Comparison of ENCODE assay signal across 9 cellular contexts in the genomic region with DNA sequence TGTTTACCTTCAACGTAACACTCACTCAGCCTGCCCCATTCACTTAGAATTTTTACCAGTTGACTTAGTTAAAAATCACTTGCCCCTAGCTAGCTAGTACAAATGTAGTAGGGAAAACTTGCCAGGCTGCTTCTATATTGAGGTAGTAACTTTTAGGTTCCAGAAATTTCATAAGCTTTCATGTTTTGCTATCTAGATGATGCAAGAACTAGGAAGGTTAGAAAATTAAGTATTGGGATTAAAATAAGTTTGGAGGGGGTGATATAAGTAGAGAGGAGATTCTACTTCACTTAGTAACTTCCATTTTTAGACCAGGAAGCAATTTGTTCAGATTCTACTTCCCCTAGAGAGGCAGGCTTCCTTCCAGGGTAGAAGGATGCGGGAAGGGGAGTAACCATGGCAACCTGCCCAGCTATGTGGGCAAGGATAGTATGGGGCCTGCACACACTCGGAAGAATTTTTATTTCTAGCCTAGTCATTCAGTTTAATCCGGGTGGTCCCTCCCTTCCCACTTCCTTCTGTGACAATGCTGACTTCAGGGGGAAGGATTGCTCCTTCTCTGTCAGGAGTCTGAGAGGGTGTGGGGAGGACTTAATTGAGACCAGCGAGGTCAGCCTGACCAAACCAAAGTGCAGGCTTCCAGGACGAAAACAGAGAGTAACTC. TPM values are rescaled to one million over a fixed set of nuclear protein-coding genes. Genes with fewer than 3 reads are reported as not detected.
DNase-seq lines count a peak whose midpoint lies in the region; ATAC-seq and TF ChIP-seq lines count a peak whose summit lies in the region.
"Had no signal": no experiment of that assay in that cellular context is flagged by ENCODE, and none has a peak within 500 bp of the region (broad histone marks: within the 10 kb centered on the region; RNA-seq: fewer than 3 reads in every experiment).

No MANE protein-coding gene starts in this region.

- H3K27me3 ChIP-seq in AG04450 (ENCODE audit: control insufficient read depth, insufficient read depth, low read length) = no peaks in the 10 kb centered on the region
- no peaks in the 10 kb centered on the region for H3K27me3 ChIP-seq in PC-3 (ENCODE audit: low read length)
- no peaks in the 10 kb centered on the region for H3K27me3 ChIP-seq in neural progenitor cell

- H3K9me3 ChIP-seq in AG04450 (ENCODE audit: control insufficient read depth, insufficient read depth, low read length) (no peaks in the 10 kb centered on the region), PC-3 (ENCODE audit: low read length) (no peaks in the 10 kb centered on the region), neural progenitor cell (ENCODE audit: low read depth) (no peaks in the 10 kb centered on the region)

- H3K9me3 Mint-ChIP-seq in neural progenitor cell = no peaks in the 10 kb centered on the region

- no peak for ATAC-seq in PC-3
- no peak for ATAC-seq in GM21515 (IDR thresholded peaks at IDR 0.05; ENCODE audit: unreplicated experiment)

- H3K36me3 Mint-ChIP-seq in neural progenitor cell = no peaks in the 10 kb centered on the region

- CTCF ChIA-PET in AG04450 (lab: Charles Lee) = interaction anchor here (1.1 to 2.0 kb wide), 4 partner anchors 19 to 150 kb away, joined by 3 to 11 read pairs (median 4); no protein-coding TSS in a partner anchor
- CTCF ChIA-PET in PC-3 (lab: Charles Lee) = no interaction called here

- no peak overlapping the region for H3K9ac ChIP-seq in PC-3 (ENCODE audit: low read length)
- no peak overlapping the region for H3K9ac ChIP-seq in neural progenitor cell

- peaks cover 68% of the 10 kb centered on the region for H3K79me2 ChIP-seq in PC-3 (ENCODE audit: low read length)
- H3K79me2 ChIP-seq in neural progenitor cell (ENCODE audit: low read depth) = no peaks in the 10 kb centered on the region

- H3K4me3 ChIP-seq in AG04450 (ENCODE audit: low read depth, low read length) (peak overlapping the region; percentile 85), PC-3 (ENCODE audit: low read length) (no peak overlapping the region; the same call in 1 of the 2 replicates), neural progenitor cell (no peak overlapping the region)
- H3K4me3 ChIP-seq: PC-9 had no signal

- H4K20me1 ChIP-seq in PC-3 (ENCODE audit: low read length) (no peaks in the 10 kb centered on the region), neural progenitor cell (ENCODE audit: low read depth) (no peaks in the 10 kb centered on the region)

- no TSS peak for BruUV-seq in PC-3 (replicated peaks; lab: Mats Ljungman, UMichigan)

- H3K4me3 Mint-ChIP-seq in neural progenitor cell = no peak overlapping the region

- H3K4me1 Mint-ChIP-seq in neural progenitor cell = peaks cover 34% of the 10 kb centered on the region

- peaks cover 4% of the 10 kb centered on the region for H3F3A ChIP-seq in PC-3 (ENCODE audit: low read length, unreplicated experiment)
- peaks cover 22% of the 10 kb centered on the region for H3F3A ChIP-seq in neural progenitor cell (ENCODE audit: low read depth)

- H3K4me1 ChIP-seq in PC-3 (ENCODE audit: insufficient read depth, low read length) = peaks cover 43% of the 10 kb centered on the region
- peaks cover 22% of the 10 kb centered on the region for H3K4me1 ChIP-seq in neural progenitor cell

- H3K27ac Mint-ChIP-seq in neural progenitor cell = peak overlapping the region; percentile 11

- H3K27ac ChIP-seq in AG04450 (ENCODE audit: low read depth, low read length) (peak overlapping the region; percentile 54), PC-3 (ENCODE audit: low read length) (peak overlapping the region; percentile 47; the same call in 1 of the 2 replicates), neural progenitor cell (no peak overlapping the region)
- H3K27ac ChIP-seq: PC-9 had no signal

- no peaks in the 10 kb centered on the region for H3K36me3 ChIP-seq in PC-3 (ENCODE audit: low read depth, low read length)
- H3K36me3 ChIP-seq in neural progenitor cell = no peaks in the 10 kb centered on the region

- H2AFZ ChIP-seq in PC-3 (ENCODE audit: low read length) (no peak overlapping the region), neural progenitor cell (replicated peaks) (no peak overlapping the region)
- H2AFZ ChIP-seq: PC-9 had no signal

- POLR2A ChIA-PET in AG04450 (lab: Yijun Ruan, JAX) = interaction anchor here (0.8 to 1.8 kb wide), 5 partner anchors 21 to 127 kb away, joined by 3 to 6 read pairs (median 5); no protein-coding TSS in a partner anchor
- POLR2A ChIA-PET in PC-3 (lab: Charles Lee; ENCODE audit: unreplicated experiment) = interaction anchor here (0.5 kb wide), 1 partner anchor 913 kb away, joined by 4 read pairs; no protein-coding TSS in a partner anchor

- intact Hi-C loops in PC-3 (cut with micrococcal nuclease) = loop anchor here (5.0 kb wide), 1 partner anchor 92 kb away; no protein-coding TSS in a partner anchor

- H3K9me2 ChIP-seq in PC-3 (replicated peaks; ENCODE audit: low read length) = no peaks in the 10 kb centered on the region

- TF ChIP-seq CTCF in AG04450 (IDR thresholded peaks at IDR 0.05; ENCODE audit: low read depth, low read length) (no peak), PC-3 (conservative IDR thresholded peaks at IDR 0.05; ENCODE audit: low read depth, low read length) (no peak), neural progenitor cell (IDR thresholded peaks at IDR 0.05) (no peak)

- DNase-seq in AG04450 (ENCODE audit: low read depth, low spot score) (no peak), PC-3 (peak; percentile 76), fibroblast of peridontal ligament (ENCODE audit: extremely low read depth) (peak; percentile 91), neural progenitor cell (ENCODE audit: low spot score) (peak; percentile 27), NCI-H2171 treated with DMSO at 0.1 percent for 48 hours (lab: John Stamatoyannopoulos, UW) (no peak), NCI-H510A treated with DMSO at 0.1 percent for 48 hours (lab: John Stamatoyannopoulos, UW) (no peak)
- DNase-seq in stimulated activated naive CD4-positive, alpha-beta T cell (lab: John Stamatoyannopoulos, UW) = no peak
- DNase-seq: PC-9 had no signal

- peaks cover 3% of the 10 kb centered on the region for H3K27me3 Mint-ChIP-seq in neural progenitor cell (ENCODE audit: insufficient read depth, low read depth)

- H3K4me2 ChIP-seq in PC-3 (ENCODE audit: low read length) (peak overlapping the region; percentile 85), neural progenitor cell (no peak overlapping the region)
- H3K4me2 ChIP-seq: PC-9 had no signal

RNA-seq across cellular contexts. Expression of a gene that starts 4.2 kb away (rescaled TPM):
- 177 and 206 TPM in 2 replicates for polyA plus RNA-seq in AG04450 (2011; rRNA removed)
- 211 and 260 TPM in 2 replicates for polyA minus RNA-seq in AG04450 (2011; rRNA and poly(A)+ RNA removed)
- total RNA-seq in PC-3 (2014; rRNA removed) (11.8 and 14.1 TPM in 2 replicates), neural progenitor cell (ENCODE audit: low replicate concordance) (9.9 and 10.3 TPM in 2 replicates)

RNA-seq across cellular contexts. Expression of a gene that starts 56.3 kb away (rescaled TPM):
- 0.02 TPM in 1 of 2 replicates, not detected in the other for polyA plus RNA-seq in AG04450 (2011; rRNA removed)
- not detected in 2 replicates for polyA minus RNA-seq in AG04450 (2011; rRNA and poly(A)+ RNA removed)
- total RNA-seq in PC-3 (2014; rRNA removed) (not detected in 2 replicates), neural progenitor cell (ENCODE audit: low replicate concordance) (not detected in 2 replicates)
- total RNA-seq: PC-9 had no signal

Comparison
In these comparisons a context has a peak if more than half of its experiments do, and no peak if none do; other contexts are left out.
1. DNase-seq: peak in PC-3 (single experiment), fibroblast of peridontal ligament (single experiment) and neural progenitor cell (single experiment); none in AG04450 (single experiment), NCI-H2171 treated with DMSO at 0.1 percent for 48 hours (single experiment), stimulated activated naive CD4-positive, alpha-beta T cell (0 of 6) and NCI-H510A treated with DMSO at 0.1 percent for 48 hours (single experiment).